ENCODE assay signal across 18 cellular contexts in genomic region chr3:140470211-140470610, GRCh38.
A peak's percentile ranks its signal among the peaks of the same experiment; 100 is the strongest.
DNase-seq lines count a peak whose midpoint lies in the region; ATAC-seq, FAIRE-seq and TF ChIP-seq lines count a peak whose summit lies in the region.
"Had no signal": no experiment of that assay in that cellular context is flagged by ENCODE, and none has a peak within 500 bp of the region (broad histone marks: within the 10 kb centered on the region; RNA-seq: fewer than 3 reads in every experiment).

No MANE protein-coding gene starts in this region.

- no peak overlapping the region for H2BK15ac ChIP-seq in mesenchymal stem cell (ENCODE audit: low read depth, poor library complexity, severe bottlenecking)

- POLR2A ChIA-PET in WTC11 (lab: Charles Lee): no interaction called here

- ATAC-seq in WTC11 (peak; percentile 84), HG03520 (IDR thresholded peaks at IDR 0.05; ENCODE audit: unreplicated experiment) (no peak)
- ATAC-seq: CD8-positive, alpha-beta T cell; GM12878 had no signal

- no peak for TF ChIP-seq CTCF in WTC11 (IDR thresholded peaks at IDR 0.05)
- peak; percentile 19 for TF ChIP-seq CTCF in endodermal cell (conservative IDR thresholded peaks at IDR 0.05)

- no peak overlapping the region for H3K14ac ChIP-seq in mesenchymal stem cell (ENCODE audit: low read length in 2 of 2)

- H3K9ac ChIP-seq in endodermal cell (ENCODE audit: extremely low read depth, low read length, poor library complexity, severe bottlenecking): no peak overlapping the region
- H3K9ac ChIP-seq in mesenchymal stem cell (ENCODE audit: low read length): no peak overlapping the region
- H3K9ac ChIP-seq: BLaER1 treated with 17β-estradiol and CSF1 and Interleukin-3, amounts not matched to agents 10 nM and 100 nM had no signal

- H3K23ac ChIP-seq in mesenchymal stem cell (ENCODE audit: low read length in 2 of 2): no peak overlapping the region

- no peak overlapping the region for H2BK120ac ChIP-seq in mesenchymal stem cell (ENCODE audit: low read depth, low read length)

- H3K4me2 ChIP-seq in mesenchymal stem cell (ENCODE audit: low read length, poor library complexity, severe bottlenecking): no peak overlapping the region
- H3K4me2 ChIP-seq: BLaER1 treated with 17β-estradiol and CSF1 and Interleukin-3, amounts not matched to agents 10 nM and 100 nM had no signal

- WGBS in endodermal cell (ENCODE audit: insufficient coverage in 1 of 2, insufficient read length in 1 of 2), 2 experiments: 60 to 63% methylated on average over 1 to 4 of the region's 4 CpGs
- 64% methylated on average over 4 of the region's 4 CpGs for WGBS in mesenchymal stem cell

- DNase-seq in ELF-1 (ENCODE audit: low read depth, low spot score): peak; percentile 27
- DNase-seq in WTC11 (ENCODE audit: low spot score): peak; percentile 23
- DNase-seq in endodermal cell: peak; percentile 73
- DNase-seq in mesenchymal stem cell: no peak
- no peak for DNase-seq in stimulated activated CD8-positive, alpha-beta memory T cell treated with anti-CD3 and anti-CD28 coated beads, Interleukin-4, amount 100 ng/mL, for 48 hours
- DNase-seq in effector CD8-positive, alpha-beta T cell (lab: John Stamatoyannopoulos, UW): no peak
- DNase-seq in GM12891 (ENCODE audit: insufficient read length, low spot score): no peak
- DNase-seq: 8988T; Calu3; CD8-positive, alpha-beta T cell; DMS79 treated with DMSO at 0.1 percent for 48 hours; GOT3; HCEC 1CT had no signal

- H3K27me3 ChIP-seq in endodermal cell (ENCODE audit: control insufficient read depth, insufficient read depth, low read length, poor library complexity, severe bottlenecking): no peaks in the 10 kb centered on the region
- H3K27me3 ChIP-seq in mesenchymal stem cell (ENCODE audit: control insufficient read depth in 1 of 2, insufficient read depth in 1 of 2, low read length in 2 of 2): no peaks in the 10 kb centered on the region
- H3K27me3 ChIP-seq: BLaER1 treated with 17β-estradiol and CSF1 and Interleukin-3, amounts not matched to agents 10 nM and 100 nM had no signal

- no peak overlapping the region for H3K18ac ChIP-seq in mesenchymal stem cell (ENCODE audit: low read depth in 1 of 2, low read length in 2 of 2)

- H3K4me1 Mint-ChIP-seq in WTC11 (peaks cover 26% of the 10 kb centered on the region), endodermal cell (peaks cover 14% of the 10 kb centered on the region)
- H3K4me1 Mint-ChIP-seq: B cell had no signal

- H3K4me3 Mint-ChIP-seq in WTC11 (no peak overlapping the region), endodermal cell (no peak overlapping the region)
- H3K4me3 Mint-ChIP-seq: B cell; CD8-positive, alpha-beta T cell had no signal

- H3K36me3 Mint-ChIP-seq in WTC11 (no peaks in the 10 kb centered on the region), endodermal cell (ENCODE audit: low read depth) (no peaks in the 10 kb centered on the region)
- H3K36me3 Mint-ChIP-seq: CD8-positive, alpha-beta T cell had no signal

- H3K27me3 Mint-ChIP-seq in WTC11 (ENCODE audit: low read depth) (peaks cover 20% of the 10 kb centered on the region), endodermal cell (ENCODE audit: insufficient read depth) (peaks cover 35% of the 10 kb centered on the region)
- H3K27me3 Mint-ChIP-seq: B cell had no signal

- peak overlapping the region; percentile 85 for H2AK5ac ChIP-seq in mesenchymal stem cell (ENCODE audit: low read length, severe bottlenecking)

- H3K9me3 ChIP-seq in endodermal cell (ENCODE audit: control insufficient read depth, low read length) (no peaks in the 10 kb centered on the region), mesenchymal stem cell (ENCODE audit: control insufficient read depth, low read length) (no peaks in the 10 kb centered on the region)
- H3K9me3 ChIP-seq: BLaER1 treated with 17β-estradiol and CSF1 and Interleukin-3, amounts not matched to agents 10 nM and 100 nM had no signal

- no peak overlapping the region for H4K91ac ChIP-seq in mesenchymal stem cell (ENCODE audit: low read length)

- no peak overlapping the region for H3K27ac ChIP-seq in endodermal cell (ENCODE audit: low read depth, low read length)
- H3K27ac ChIP-seq in mesenchymal stem cell (ENCODE audit: low read length, poor library complexity, severe bottlenecking): no peak overlapping the region
- H3K27ac ChIP-seq: BLaER1 treated with 17β-estradiol and CSF1 and Interleukin-3, amounts not matched to agents 10 nM and 100 nM; HL-60 had no signal

- TF ChIP-seq POLR2A in GM12891 (IDR thresholded peaks at IDR 0.05; ENCODE audit: low read depth, low read length): no peak

- H3K36me3 ChIP-seq in endodermal cell (ENCODE audit: control insufficient read depth, insufficient read depth, low read length) (no peaks in the 10 kb centered on the region), mesenchymal stem cell (ENCODE audit: control insufficient read depth in 1 of 2, insufficient read depth in 2 of 2, low read depth in 1 of 2, low read length in 2 of 2) (peaks cover 0 to 11% of the 10 kb centered on the region in 2 experiments)
- H3K36me3 ChIP-seq: BLaER1 treated with 17β-estradiol and CSF1 and Interleukin-3, amounts not matched to agents 10 nM and 100 nM had no signal

- no peaks in the 10 kb centered on the region for H3K79me1 ChIP-seq in mesenchymal stem cell (replicated peaks; ENCODE audit: low read length, poor library complexity, severe bottlenecking)

- CTCF ChIA-PET in WTC11 (lab: Charles Lee): no interaction called here

- no peak overlapping the region for H2AFZ ChIP-seq in mesenchymal stem cell (ENCODE audit: low read depth, low read length)

- FAIRE-seq in GM12891 (lab: Jason Lieb, UNC): no peak
- FAIRE-seq: GM12878 had no signal

- no peak overlapping the region for H2BK5ac ChIP-seq in mesenchymal stem cell (ENCODE audit: low read depth, low read length, poor library complexity, severe bottlenecking)

- no peak overlapping the region for H3K27ac Mint-ChIP-seq in WTC11
- peak overlapping the region; percentile 4 for H3K27ac Mint-ChIP-seq in endodermal cell
- H3K27ac Mint-ChIP-seq: B cell; CD8-positive, alpha-beta T cell had no signal

- H3K9me3 Mint-ChIP-seq in WTC11: peaks cover 4% of the 10 kb centered on the region; the same call in 1 of the 2 replicates
- no peaks in the 10 kb centered on the region for H3K9me3 Mint-ChIP-seq in endodermal cell
- H3K9me3 Mint-ChIP-seq: CD8-positive, alpha-beta T cell had no signal

- H4K8ac ChIP-seq in mesenchymal stem cell (ENCODE audit: low read length): no peak overlapping the region

- no peaks in the 10 kb centered on the region for H3K4me1 ChIP-seq in endodermal cell (ENCODE audit: control insufficient read depth, insufficient read depth, low read length)
- peaks cover 15% of the 10 kb centered on the region for H3K4me1 ChIP-seq in mesenchymal stem cell (ENCODE audit: control insufficient read depth, insufficient read depth, low read depth, low read length)

- H3K4me3 ChIP-seq in endodermal cell (ENCODE audit: low read length): no peak overlapping the region
- no peak overlapping the region for H3K4me3 ChIP-seq in mesenchymal stem cell (ENCODE audit: insufficient read depth in 1 of 2, low read depth in 1 of 2, low read length in 2 of 2)
- H3K4me3 ChIP-seq: BLaER1 treated with 17β-estradiol and CSF1 and Interleukin-3, amounts not matched to agents 10 nM and 100 nM; GM12878 had no signal

- no peak overlapping the region for H3K4ac ChIP-seq in mesenchymal stem cell (ENCODE audit: low read depth in 1 of 2, low read length in 2 of 2)

- H2BK12ac ChIP-seq in mesenchymal stem cell (ENCODE audit: low read length in 2 of 2): no peak overlapping the region

TF ChIP-seq in WTC11, 78 proteins besides CTCF, POLR2A, EP300 and RAD21 (continues in another document):
- TF ChIP-seq EMX1 (CRISPR knock-in tag; IDR thresholded peaks at IDR 0.05): no peak
- no peak for TF ChIP-seq ZNF263 (CRISPR knock-in tag; IDR thresholded peaks at IDR 0.05; ENCODE audit: low read depth)
- TF ChIP-seq, protein P1, sequence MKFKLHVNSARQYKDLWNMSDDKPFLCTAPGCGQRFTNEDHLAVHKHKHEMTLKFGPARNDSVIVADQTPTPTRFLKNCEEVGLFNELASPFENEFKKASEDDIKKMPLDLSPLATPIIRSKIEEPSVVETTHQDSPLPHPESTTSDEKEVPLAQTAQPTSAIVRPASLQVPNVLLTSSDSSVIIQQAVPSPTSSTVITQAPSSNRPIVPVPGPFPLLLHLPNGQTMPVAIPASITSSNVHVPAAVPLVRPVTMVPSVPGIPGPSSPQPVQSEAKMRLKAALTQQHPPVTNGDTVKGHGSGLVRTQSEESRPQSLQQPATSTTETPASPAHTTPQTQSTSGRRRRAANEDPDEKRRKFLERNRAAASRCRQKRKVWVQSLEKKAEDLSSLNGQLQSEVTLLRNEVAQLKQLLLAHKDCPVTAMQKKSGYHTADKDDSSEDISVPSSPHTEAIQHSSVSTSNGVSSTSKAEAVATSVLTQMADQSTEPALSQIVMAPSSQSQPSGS (CRISPR knock-in tag; IDR thresholded peaks at IDR 0.05; ENCODE audit: borderline replicate concordance, low read depth): no peak
- no peak for TF ChIP-seq SP1 (CRISPR knock-in tag; conservative IDR thresholded peaks at IDR 0.05)

TF ChIP-seq in GM12891, 5 proteins besides CTCF, POLR2A, EP300 and RAD21:
- TF ChIP-seq TAF1 (IDR thresholded peaks at IDR 0.05; ENCODE audit: low read depth, low read length) (no peak), SPI1 (IDR thresholded peaks at IDR 0.05; ENCODE audit: low read depth, low read length) (no peak), POU2F2 (IDR thresholded peaks at IDR 0.05; ENCODE audit: low read depth, low read length) (no peak), POLR2AphosphoS5 (IDR thresholded peaks at IDR 0.05; ENCODE audit: low read depth, low read length) (no peak)
TF ChIP-seq in GM12891: peak in this region for 0.

Comparison
In these comparisons a context has a peak if more than half of its experiments do, and no peak if none do; other contexts are left out.
1. DNase-seq: peak in ELF-1 (single experiment), WTC11 (single experiment) and endodermal cell (single experiment); none in mesenchymal stem cell (single experiment), stimulated activated CD8-positive, alpha-beta memory T cell treated with anti-CD3 and anti-CD28 coated beads, Interleukin-4, amount 100 ng/mL, for 48 hours (single experiment), effector CD8-positive, alpha-beta T cell (single experiment) and GM12891 (single experiment).